ENCODE assay signal across 2 cellular contexts in the genomic region with DNA sequence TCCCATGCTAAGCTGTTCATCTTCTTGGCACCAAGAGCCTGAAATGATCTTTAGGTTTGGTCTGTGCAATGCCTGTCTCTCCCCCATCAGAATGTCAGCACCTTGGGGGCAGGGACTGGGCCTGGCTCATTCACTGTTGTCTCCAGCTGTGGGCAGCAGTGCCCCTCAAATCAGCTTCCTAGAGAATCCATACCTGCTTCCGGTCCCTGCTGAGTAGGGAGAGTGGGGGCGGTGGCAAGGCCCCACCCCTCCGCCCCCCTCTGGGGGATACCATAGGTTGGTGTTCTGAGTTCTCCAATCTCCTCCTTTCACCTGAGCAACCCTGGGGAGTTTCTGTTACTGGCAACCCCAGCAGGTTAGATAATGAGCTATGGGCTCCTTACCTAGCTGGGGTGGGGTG.
A peak's percentile ranks its signal among the peaks of the same experiment; 100 is the strongest.
TF ChIP-seq lines count a peak whose summit lies in the region.

No MANE protein-coding gene starts in this region.

TF ChIP-seq in Ishikawa, 13 proteins besides CTCF, POLR2A, EP300 and RAD21:
- TF ChIP-seq, protein P1, sequence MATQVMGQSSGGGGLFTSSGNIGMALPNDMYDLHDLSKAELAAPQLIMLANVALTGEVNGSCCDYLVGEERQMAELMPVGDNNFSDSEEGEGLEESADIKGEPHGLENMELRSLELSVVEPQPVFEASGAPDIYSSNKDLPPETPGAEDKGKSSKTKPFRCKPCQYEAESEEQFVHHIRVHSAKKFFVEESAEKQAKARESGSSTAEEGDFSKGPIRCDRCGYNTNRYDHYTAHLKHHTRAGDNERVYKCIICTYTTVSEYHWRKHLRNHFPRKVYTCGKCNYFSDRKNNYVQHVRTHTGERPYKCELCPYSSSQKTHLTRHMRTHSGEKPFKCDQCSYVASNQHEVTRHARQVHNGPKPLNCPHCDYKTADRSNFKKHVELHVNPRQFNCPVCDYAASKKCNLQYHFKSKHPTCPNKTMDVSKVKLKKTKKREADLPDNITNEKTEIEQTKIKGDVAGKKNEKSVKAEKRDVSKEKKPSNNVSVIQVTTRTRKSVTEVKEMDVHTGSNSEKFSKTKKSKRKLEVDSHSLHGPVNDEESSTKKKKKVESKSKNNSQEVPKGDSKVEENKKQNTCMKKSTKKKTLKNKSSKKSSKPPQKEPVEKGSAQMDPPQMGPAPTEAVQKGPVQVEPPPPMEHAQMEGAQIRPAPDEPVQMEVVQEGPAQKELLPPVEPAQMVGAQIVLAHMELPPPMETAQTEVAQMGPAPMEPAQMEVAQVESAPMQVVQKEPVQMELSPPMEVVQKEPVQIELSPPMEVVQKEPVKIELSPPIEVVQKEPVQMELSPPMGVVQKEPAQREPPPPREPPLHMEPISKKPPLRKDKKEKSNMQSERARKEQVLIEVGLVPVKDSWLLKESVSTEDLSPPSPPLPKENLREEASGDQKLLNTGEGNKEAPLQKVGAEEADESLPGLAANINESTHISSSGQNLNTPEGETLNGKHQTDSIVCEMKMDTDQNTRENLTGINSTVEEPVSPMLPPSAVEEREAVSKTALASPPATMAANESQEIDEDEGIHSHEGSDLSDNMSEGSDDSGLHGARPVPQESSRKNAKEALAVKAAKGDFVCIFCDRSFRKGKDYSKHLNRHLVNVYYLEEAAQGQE (IDR thresholded peaks at IDR 0.05; ENCODE audit: low read depth) = no peak
- peak; percentile 47; the same call in 1 of the 2 replicates for TF ChIP-seq EGR1 (IDR thresholded peaks at IDR 0.05)
TF ChIP-seq in Ishikawa: peak in this region for 1.

TF ChIP-seq in H1, 55 proteins besides CTCF, POLR2A, EP300 and RAD21:
- TF ChIP-seq ZNF274 (IDR thresholded peaks at IDR 0.05; ENCODE audit: borderline replicate concordance, extremely low read depth, low read length) = no peak
- TF ChIP-seq EGR1 (IDR thresholded peaks at IDR 0.05; ENCODE audit: borderline replicate concordance, low read depth, low read length) = peak; percentile 79
